Comparison of ENCODE assay signal across 17 cellular contexts in the genomic region with DNA sequence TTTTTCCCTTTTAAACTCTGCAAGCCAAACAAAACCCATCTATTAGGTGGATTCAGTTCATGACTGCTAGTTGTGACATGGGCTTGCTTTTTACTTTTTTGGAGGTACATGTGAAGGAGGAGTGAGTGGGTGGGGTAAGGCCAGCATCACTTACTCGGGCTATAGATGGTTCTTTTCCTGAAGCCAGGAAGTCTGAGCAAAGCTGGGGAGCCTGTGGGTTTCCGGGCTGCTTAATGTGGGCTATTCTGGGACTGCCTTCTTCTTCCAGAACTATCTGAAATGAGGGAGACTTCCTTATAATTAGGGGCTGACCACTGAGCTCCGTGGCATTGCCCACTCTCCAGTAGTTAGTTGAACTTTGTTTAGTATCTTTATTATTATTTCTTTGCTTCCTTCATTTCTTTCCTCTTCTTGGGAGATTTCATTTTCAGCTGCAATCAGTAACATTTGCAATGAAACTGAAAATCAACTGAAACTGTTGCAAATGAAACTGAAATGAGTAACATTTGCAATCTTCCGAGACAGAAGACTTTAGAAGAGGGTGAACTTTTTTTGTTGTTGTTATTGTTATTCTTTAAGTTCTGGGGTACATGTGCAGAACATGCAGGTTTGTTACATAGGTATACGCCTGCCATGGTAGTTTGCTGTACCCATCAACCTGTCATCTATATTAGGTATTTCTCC.
DNase-seq lines count a peak whose midpoint lies in the region; ATAC-seq and TF ChIP-seq lines count a peak whose summit lies in the region.
"Had no signal": no experiment of that assay in that cellular context is flagged by ENCODE, and none has a peak within 500 bp of the region (broad histone marks: within the 10 kb centered on the region; RNA-seq: fewer than 3 reads in every experiment).

No MANE protein-coding gene starts in this region.

- ATAC-seq in GM18907 (IDR thresholded peaks at IDR 0.05; ENCODE audit: unreplicated experiment), result peak; percentile 62
- ATAC-seq in GM21717 (IDR thresholded peaks at IDR 0.05; ENCODE audit: unreplicated experiment), result peak; percentile 77
- ATAC-seq in HG03196 (IDR thresholded peaks at IDR 0.05; ENCODE audit: unreplicated experiment), result peak; percentile 64
- ATAC-seq in GM18505 (IDR thresholded peaks at IDR 0.05; ENCODE audit: unreplicated experiment), result no peak
- ATAC-seq: activated T-cell treated with anti-CD3 and anti-CD28 coated beads, Interleukin-2, amount 50 U/mL, for 4 hours had no signal

- DNase-seq in pons (ENCODE audit: low spot score), result peak; percentile 74
- DNase-seq in DMS 273 treated with DMSO at 0.1 percent for 48 hours (lab: John Stamatoyannopoulos, UW), result no peak
- DNase-seq in cortex of kidney (lab: John Stamatoyannopoulos, UW), result no peak
- no peak for DNase-seq in occipital lobe (lab: John Stamatoyannopoulos, UW)
- DNase-seq: activated CD4-positive, alpha-beta T cell treated with anti-CD3 and anti-CD28 coated beads, Interleukin-2, amount 10 ng/mL, durations not matched to agents 24 days and 14 days; activated T-cell treated with anti-CD3 and anti-CD28 coated beads, Interleukin-2, amount 50 U/mL, for 4 hours; DMS79 treated with DMSO at 0.1 percent for 48 hours; NCI-H187 treated with DMSO at 0.1 percent for 48 hours; NCI-H69; SHP77; stimulated activated CD4-positive, alpha-beta T cell treated with anti-CD3 and anti-CD28 coated beads, Interleukin-4, amount 100 ng/mL, for 24 hours; T1000; trophoblast cell had no signal

- TF ChIP-seq POLR2A in GM18505 (IDR thresholded peaks at IDR 0.05; ENCODE audit: borderline replicate concordance, extremely low read depth, insufficient read depth, insufficient read length), result no peak
